Comparison of ENCODE assay signal across 8 cellular contexts in genomic region chr22:41382098-41382578, GRCh38. TPM values are rescaled to one million over a fixed set of nuclear protein-coding genes. Genes with fewer than 3 reads are reported as not detected.
DNase-seq lines count a peak whose midpoint lies in the region; ATAC-seq and TF ChIP-seq lines count a peak whose summit lies in the region.

No MANE protein-coding gene starts in this region.

- TF ChIP-seq POLR2A in lower leg skin (IDR thresholded peaks at IDR 0.05): no peak

- ATAC-seq in GM21515 (IDR thresholded peaks at IDR 0.05; ENCODE audit: unreplicated experiment) (peak; percentile 23), GM18861 (IDR thresholded peaks at IDR 0.05; ENCODE audit: unreplicated experiment) (no peak)

- intact Hi-C loops in lower leg skin (cut with DNase I; ENCODE audit: low total_unique reads): no loop called here

- DNase-seq in DMS53 treated with DMSO at 0.1 percent for 48 hours (lab: John Stamatoyannopoulos, UW; ENCODE audit: unreplicated experiment) (peak; percentile 28), dermis blood vessel endothelial cell (peak; percentile 59), lower leg skin (ENCODE audit: low spot score in 2 of 2) (peak; percentile 72 to 96)
- peak; percentile 38 for DNase-seq in Jurkat, Clone E6-1 (ENCODE audit: low read depth, low spot score)
- DNase-seq in activated CD4-positive, alpha-beta T cell treated with anti-CD3 and anti-CD28 coated beads, Interleukin-2, amount 50 U/mL, for 1 hour: peak; percentile 53
- DNase-seq in stimulated activated CD4-positive, alpha-beta T cell treated with anti-CD3 and anti-CD28 coated beads, Interleukin-4, amount 100 ng/mL, for 48 hours (ENCODE audit: low read depth in 2 of 2): peak; percentile 49 to 52

- no peak for TF ChIP-seq CTCF in lower leg skin (IDR thresholded peaks at IDR 0.05)

- peak overlapping the region; percentile 55 for H3K4me3 ChIP-seq in Jurkat, Clone E6-1 (ENCODE audit: low read length)
- H3K4me3 ChIP-seq in lower leg skin (ENCODE audit: low read depth, poor library complexity, severe bottlenecking): peak overlapping the region; percentile 63

- WGBS in lower leg skin, 2 donors: 0 to 2% methylated on average over 26 to 28 of the region's 35 CpGs

RNA-seq across cellular contexts. Expression of gene TEF, which starts 0.4 kb away (rescaled TPM):
- 6.2 TPM for polyA plus RNA-seq in Jurkat, Clone E6-1 (2012; ENCODE audit: insufficient read depth, insufficient read length)
- total RNA-seq in dermis blood vessel endothelial cell: 4.3 and 7.4 TPM in 2 replicates
- 10 to 100 TPM; 27.3 to 56.1 (median 42.8) TPM for total RNA-seq in lower leg skin

Comparison
In these comparisons a context has a peak if more than half of its experiments do, and no peak if none do; other contexts are left out.
1. DNase-seq: peak in every context shown above with its lines; median percentile 84 in lower leg skin; 59 in dermis blood vessel endothelial cell; 53 in activated CD4-positive, alpha-beta T cell treated with anti-CD3 and anti-CD28 coated beads, Interleukin-2, amount 50 U/mL, for 1 hour; 50 in stimulated activated CD4-positive, alpha-beta T cell treated with anti-CD3 and anti-CD28 coated beads, Interleukin-4, amount 100 ng/mL, for 48 hours; 38 in Jurkat, Clone E6-1; 28 in DMS53 treated with DMSO at 0.1 percent for 48 hours.